Comparison of ENCODE assay signal across 8 cellular contexts in genomic region chr3:101685870-101686307, GRCh38. TPM values are rescaled to one million over a fixed set of nuclear protein-coding genes. Genes with fewer than 3 reads are reported as not detected.
A peak's percentile ranks its signal among the peaks of the same experiment; 100 is the strongest.
DNase-seq lines count a peak whose midpoint lies in the region; ATAC-seq and TF ChIP-seq lines count a peak whose summit lies in the region.

No MANE protein-coding gene starts in this region.

- H3K79me2 ChIP-seq in osteoblast (ENCODE audit: insufficient read depth, low read length) = peaks cover 50% of the 10 kb centered on the region

- peaks cover 42% of the 10 kb centered on the region for H4K20me1 ChIP-seq in osteoblast (ENCODE audit: insufficient read depth, low read length)

- H3K4me1 ChIP-seq in Peyer's patch (peaks cover 0 to 19% (median 5%) of the 10 kb centered on the region in 4 donors), esophagus muscularis mucosa (peaks cover 29 to 63% (median 57%) of the 10 kb centered on the region in 4 donors), osteoblast (ENCODE audit: insufficient read depth, low read length) (peaks cover 23% of the 10 kb centered on the region)

- TF ChIP-seq CTCF in Peyer's patch (IDR thresholded peaks at IDR 0.05) (no peak), esophagus muscularis mucosa (IDR thresholded peaks at IDR 0.05) (no peak), osteoblast (IDR thresholded peaks at IDR 0.05; ENCODE audit: extremely low read depth, low read depth, low read length) (no peak)

- H3K36me3 ChIP-seq in Peyer's patch (peaks cover 0 to 35% (median 0%) of the 10 kb centered on the region in 3 donors), esophagus muscularis mucosa (peaks cover 34 to 45% (median 40%) of the 10 kb centered on the region in 4 donors), osteoblast (ENCODE audit: insufficient read depth, low read length) (peaks cover 44% of the 10 kb centered on the region)

- TF ChIP-seq POLR2A in Peyer's patch (IDR thresholded peaks at IDR 0.05) (no peak), esophagus muscularis mucosa (IDR thresholded peaks at IDR 0.05; ENCODE audit: low read depth) (no peak)

- H3K27ac ChIP-seq in Peyer's patch (peak overlapping the region; percentile 81 to 95 (median 91)), esophagus muscularis mucosa (replicated peaks in 1 of 4) (peak overlapping the region; percentile 89 to 97 (median 93)), osteoblast (ENCODE audit: low read depth, low read length) (peak overlapping the region; percentile 98)

- ATAC-seq in Right ventricle myocardium inferior = peak; percentile 2

- H3K4me2 ChIP-seq in osteoblast (ENCODE audit: insufficient read depth, low read length) = peak overlapping the region; percentile 85

- H3K27me3 ChIP-seq in Peyer's patch = no peaks in the 10 kb centered on the region
- no peaks in the 10 kb centered on the region for H3K27me3 ChIP-seq in esophagus muscularis mucosa
- H3K27me3 ChIP-seq in osteoblast (ENCODE audit: insufficient read depth, low read length) = no peaks in the 10 kb centered on the region

- TF ChIP-seq EP300 in esophagus muscularis mucosa (IDR thresholded peaks at IDR 0.05) = no peak

- intact Hi-C loops in Right ventricle myocardium inferior (cut with DNase I) = loop anchor here (1.0 kb wide), 1 partner anchor 9 kb away; the partner anchor contains the start of gene ZBTB11
- intact Hi-C loops in cardiac septum (cut with DNase I) = loop anchor here (1.0 to 5.0 kb wide), 3 partner anchors 9 to 91 kb away; partner anchors contain the start of genes CEP97, NXPE3 and ZBTB11
- intact Hi-C loops in esophagus muscularis mucosa (cut with DNase I) = no loop called here

- DNase-seq in Right ventricle myocardium inferior (ENCODE audit: missing footprints) (no peak), cardiac septum (ENCODE audit: low spot score) (no peak), Peyer's patch (no peak), esophagus muscularis mucosa (ENCODE audit: extremely low spot score) (no peak), osteoblast (ENCODE audit: insufficient read length, low spot score, missing footprints) (no peak), D341Med (ENCODE audit: low spot score) (no peak), GF-D8 (lab: John Stamatoyannopoulos, UW) (no peak), CD1c-positive myeloid dendritic cell (ENCODE audit: extremely low spot score) (no peak)

- H2AFZ ChIP-seq in osteoblast (ENCODE audit: low read length) = peak overlapping the region; percentile 66

- peak overlapping the region; percentile 50 to 81 (median 70) for H3K4me3 ChIP-seq in Peyer's patch
- peak overlapping the region; percentile 64 to 83 (median 72) for H3K4me3 ChIP-seq in esophagus muscularis mucosa
- H3K4me3 ChIP-seq in osteoblast (ENCODE audit: insufficient read depth, low read length) = peak overlapping the region; percentile 90

- H3K9me3 ChIP-seq in Peyer's patch = no peaks in the 10 kb centered on the region
- no peaks in the 10 kb centered on the region for H3K9me3 ChIP-seq in esophagus muscularis mucosa
- H3K9me3 ChIP-seq in osteoblast (ENCODE audit: low read depth, low read length) = no peaks in the 10 kb centered on the region

- WGBS in esophagus muscularis mucosa = 2% methylated on average over 11 of the region's 11 CpGs

RNA-seq across cellular contexts. Expression of gene RPL24, which starts 0.6 kb away (rescaled TPM):
- 829 TPM for total RNA-seq in Right ventricle myocardium inferior
- total RNA-seq in cardiac septum = 569 TPM
- total RNA-seq in Peyer's patch = 100 to 1,000 TPM; 392 to 657 (median 458) TPM
- 1,000 to 10,000 TPM; 1,560 to 1,805 (median 1,727) TPM for total RNA-seq in esophagus muscularis mucosa
- total RNA-seq in osteoblast = 1,105 and 1,475 TPM in 2 replicates

RNA-seq across cellular contexts. Expression of gene ZBTB11, which starts 9.0 kb away (rescaled TPM):
- 9.7 TPM for total RNA-seq in Right ventricle myocardium inferior
- total RNA-seq in cardiac septum = 8.4 TPM
- total RNA-seq in Peyer's patch = 10 to 100 TPM; 15.5 to 25.5 (median 22.9) TPM
- 10 to 100 TPM; 15.3 to 20.8 (median 16.9) TPM for total RNA-seq in esophagus muscularis mucosa
- total RNA-seq in osteoblast = 22.8 and 23.3 TPM in 2 replicates

RNA-seq across cellular contexts. Expression of gene CEP97, which starts 38.5 kb away (rescaled TPM):
- total RNA-seq in Right ventricle myocardium inferior (7.3 TPM), cardiac septum (7.9 TPM), Peyer's patch (10 to 100 TPM in 1 of 4 donors, 1 to 10 TPM in 3; 3.3 to 18.2 (median 4.7) TPM), esophagus muscularis mucosa (10 to 100 TPM in 1 of 4 donors, 1 to 10 TPM in 3; 7.2 to 10.4 (median 8.0) TPM), osteoblast (10.6 and 10.9 TPM in 2 replicates)
